In genomic region chr10:87761892-87762291, GRCh38 we compare ENCODE assay signal across 8 cellular contexts. TPM values are rescaled to one million over a fixed set of nuclear protein-coding genes. Genes with fewer than 3 reads are reported as not detected.
DNase-seq lines count a peak whose midpoint lies in the region; ATAC-seq and TF ChIP-seq lines count a peak whose summit lies in the region.

No MANE protein-coding gene starts in this region.

- peaks cover 5% of the 10 kb centered on the region for H3K79me2 ChIP-seq in mammary epithelial cell (ENCODE audit: insufficient read depth, low read length)

- no peaks in the 10 kb centered on the region for H4K20me1 ChIP-seq in mammary epithelial cell (ENCODE audit: insufficient read depth, low read length)

- peaks cover 6% of the 10 kb centered on the region for H3K4me1 ChIP-seq in mammary epithelial cell (ENCODE audit: insufficient read depth, low read length)

- no peak overlapping the region for H2AFZ ChIP-seq in mammary epithelial cell (ENCODE audit: low read depth, low read length)

- no peaks in the 10 kb centered on the region for H3K27me3 Mint-ChIP-seq in CD4-positive, alpha-beta T cell

- no peak for TF ChIP-seq POLR2A in NB4 (IDR thresholded peaks at IDR 0.05; ENCODE audit: extremely low read depth, insufficient read length)

- TF ChIP-seq CTCF in NB4 (IDR thresholded peaks at IDR 0.05; ENCODE audit: low read depth, low read length) (no peak), mammary epithelial cell (conservative IDR thresholded peaks at IDR 0.05 in 1 of 2, IDR thresholded peaks at IDR 0.05 in 1 of 2; ENCODE audit: extremely low read depth in 1 of 2, insufficient read depth in 1 of 2, low read depth in 1 of 2, low read length in 2 of 2) (no peak)
- no peak for TF ChIP-seq CTCF in CD4-positive, alpha-beta T cell (IDR thresholded peaks at IDR 0.05)

- no TSS peak for BruUV-seq in mammary epithelial cell (replicated peaks; lab: Mats Ljungman, UMichigan)

- H3K36me3 ChIP-seq in mammary epithelial cell (ENCODE audit: insufficient read depth, low read length) = peaks cover 7% of the 10 kb centered on the region

- H3K4me3 Mint-ChIP-seq in CD4-positive, alpha-beta T cell = no peak overlapping the region

- H3K27me3 ChIP-seq in mammary epithelial cell (ENCODE audit: insufficient read depth, low read length) = no peaks in the 10 kb centered on the region
- H3K27me3 ChIP-seq in CD4-positive, alpha-beta T cell (ENCODE audit: control insufficient read depth, insufficient read depth, low read length) = no peaks in the 10 kb centered on the region

- H3K4me3 ChIP-seq in NB4 (ENCODE audit: low read depth, low read length) (no peak overlapping the region), mammary epithelial cell (replicated peaks in 1 of 3; ENCODE audit: insufficient read depth in 1 of 3, low read depth in 2 of 3, low read length in 3 of 3) (no peak overlapping the region)

- no peak overlapping the region for H3K27ac Mint-ChIP-seq in CD4-positive, alpha-beta T cell

- dilution Hi-C loops in mammary epithelial cell (cut with HindIII; ENCODE audit: low sequenced_read_pairs) = no loop called here

- H3K9ac ChIP-seq in mammary epithelial cell (ENCODE audit: insufficient read depth, low read length) = no peak overlapping the region

- peak overlapping the region; percentile 58 for H3K4me2 ChIP-seq in mammary epithelial cell (ENCODE audit: insufficient read depth, low read depth, low read length)

- in situ Hi-C loops in mammary epithelial cell (cut with MboI; ENCODE audit: low sequenced_read_pairs in 2 of 2) = no loop called here

- intact Hi-C loops in mammary epithelial cell (cut with micrococcal nuclease) = no loop called here
- intact Hi-C loops in CD4-positive, alpha-beta T cell (cut with DNase I, micrococcal nuclease) = loop anchor here in 1 of 2 experiments (10.0 kb wide), 1 partner anchor 227 kb away; no protein-coding TSS in a partner anchor

- no peaks in the 10 kb centered on the region for H3K9me3 Mint-ChIP-seq in CD4-positive, alpha-beta T cell

- 45% methylated on average over 2 of the region's 2 CpGs for WGBS in mammary epithelial cell (ENCODE audit: low coverage, missing lambda C conversion rate)

- H3K36me3 Mint-ChIP-seq in CD4-positive, alpha-beta T cell (ENCODE audit: low read depth) = peaks cover 61% of the 10 kb centered on the region

- peaks cover 5% of the 10 kb centered on the region for H3K4me1 Mint-ChIP-seq in CD4-positive, alpha-beta T cell (ENCODE audit: low read depth)

- no peaks in the 10 kb centered on the region for H3K9me3 ChIP-seq in mammary epithelial cell (replicated peaks; ENCODE audit: insufficient read depth, low read length)
- no peaks in the 10 kb centered on the region for H3K9me3 ChIP-seq in CD4-positive, alpha-beta T cell (ENCODE audit: control insufficient read depth, low read length)

- H3K27ac ChIP-seq in mammary epithelial cell (ENCODE audit: insufficient read depth, low read depth, low read length) = no peak overlapping the region
- H3K27ac ChIP-seq in CD4-positive, alpha-beta T cell (ENCODE audit: low read depth, low read length) = no peak overlapping the region

- ATAC-seq in GM19452 (IDR thresholded peaks at IDR 0.05; ENCODE audit: unreplicated experiment) (peak; percentile 87), GM21576 (IDR thresholded peaks at IDR 0.05; ENCODE audit: unreplicated experiment) (no peak)
- ATAC-seq in CD4-positive, alpha-beta T cell (ENCODE audit: poor library complexity) = no peak

- POLR2A ChIA-PET in CD4-positive, alpha-beta T cell (lab: Charles Lee) = no interaction called here

- DNase-seq in A172 (ENCODE audit: low spot score) (peak; percentile 72), NB4 (ENCODE audit: low read depth) (peak; percentile 82), mammary epithelial cell (peak; percentile 83), OCI-M2 (lab: John Stamatoyannopoulos, UW; ENCODE audit: unreplicated experiment) (no peak)
- DNase-seq in stimulated activated CD4-positive, alpha-beta T cell treated with anti-CD3 and anti-CD28 coated beads, Interleukin-2, amount 100 ng/mL, for 48 hours = peak; percentile 33 to 37
- DNase-seq in CD4-positive, alpha-beta T cell = no peak

- CTCF ChIA-PET in mammary epithelial cell (lab: Charles Lee; ENCODE audit: low non-redundant PET) = interaction anchor here (0.7 kb wide), 1 partner anchor 579 kb away, joined by 3 read pairs; no protein-coding TSS in a partner anchor
- CTCF ChIA-PET in CD4-positive, alpha-beta T cell (lab: Charles Lee) = no interaction called here

RNA-seq across cellular contexts. Expression of gene ATAD1, which starts 56.1 kb away (rescaled TPM):
- 62.9 TPM in 2 replicates for total RNA-seq in A172 (2014; rRNA removed; shearing (Covaris generic))
- total RNA-seq in mammary epithelial cell = 10 to 100 TPM; 57.5 to 73.7 TPM
- polyA plus RNA-seq in mammary epithelial cell = 17.9 TPM
- polyA minus RNA-seq in mammary epithelial cell = 23.0 TPM
- total RNA-seq in CD4-positive, alpha-beta T cell = 10 to 100 TPM; 33.7 to 38.7 TPM

Comparison
In these comparisons a context has a peak if more than half of its experiments do, and no peak if none do; other contexts are left out.
1. DNase-seq: peak in A172 (single experiment), NB4 (single experiment), mammary epithelial cell (single experiment) and stimulated activated CD4-positive, alpha-beta T cell treated with anti-CD3 and anti-CD28 coated beads, Interleukin-2, amount 100 ng/mL, for 48 hours (2 of 2); none in OCI-M2 (single experiment) and CD4-positive, alpha-beta T cell (0 of 10).